22 cellular contexts compared by ENCODE assay signal in the genomic region with DNA sequence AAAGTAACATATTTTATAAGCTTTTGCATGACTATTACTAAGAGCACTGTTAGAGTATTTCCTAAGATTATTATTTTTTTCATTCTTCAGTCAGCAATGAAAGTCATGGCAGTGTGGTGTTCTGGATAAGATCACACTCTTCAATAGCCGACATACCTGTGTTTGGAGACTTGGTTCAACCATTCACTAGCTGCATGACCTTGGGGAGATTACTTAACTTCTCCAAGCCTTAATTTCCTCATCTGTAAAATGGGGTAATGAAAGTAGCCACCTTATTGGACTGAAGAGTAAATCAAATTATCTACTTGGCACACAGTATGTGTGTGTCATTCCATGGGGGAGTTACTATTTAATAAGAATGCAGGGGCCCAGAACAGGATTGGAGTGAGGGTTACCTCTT. TPM values are rescaled to one million over a fixed set of nuclear protein-coding genes. Genes with fewer than 3 reads are reported as not detected.
DNase-seq lines count a peak whose midpoint lies in the region; ATAC-seq and TF ChIP-seq lines count a peak whose summit lies in the region.
"Had no signal": no experiment of that assay in that cellular context is flagged by ENCODE, and none has a peak within 500 bp of the region (broad histone marks: within the 10 kb centered on the region; RNA-seq: fewer than 3 reads in every experiment).

No MANE protein-coding gene starts in this region.

- H3K9me3 ChIP-seq in heart right ventricle, result no peaks in the 10 kb centered on the region
- no peaks in the 10 kb centered on the region for H3K9me3 ChIP-seq in gastroesophageal sphincter
- H3K9me3 ChIP-seq in thoracic aorta, result no peaks in the 10 kb centered on the region
- H3K9me3 ChIP-seq: SJSA1 had no signal

- ATAC-seq in heart right ventricle, result no peak
- ATAC-seq in SK-N-SH treated with all-trans-retinoic acid at 6 μM for 48 hours, result no peak
- ATAC-seq in gastroesophageal sphincter, result no peak
- ATAC-seq in thoracic aorta (ENCODE audit: insufficient number of reproducible peaks, low FRiP score, low read depth), result no peak
- no peak for ATAC-seq in left colon
- ATAC-seq: HCT116 had no signal

- H3K4me3 ChIP-seq in heart right ventricle (no peak overlapping the region), gastroesophageal sphincter (no peak overlapping the region), thoracic aorta (peak overlapping the region; percentile 36)
- H3K4me3 ChIP-seq: SJSA1 had no signal

- WGBS in heart right ventricle, 2 donors, result 57 to 66% methylated on average over 1 of the region's 1 CpG
- 25 to 30% methylated on average over 1 of the region's 1 CpG for WGBS in gastroesophageal sphincter (ENCODE audit: low coverage in 1 of 2), 2 donors

- intact Hi-C loops in heart right ventricle (cut with DNase I) (no loop called here), cardiac septum (cut with DNase I) (no loop called here), left colon (cut with DNase I, micrococcal nuclease) (no loop called here)

- TF ChIP-seq POLR2A in gastroesophageal sphincter (IDR thresholded peaks at IDR 0.05), result no peak

- no peaks in the 10 kb centered on the region for H3K36me3 ChIP-seq in heart right ventricle
- H3K36me3 ChIP-seq in gastroesophageal sphincter, result no peaks in the 10 kb centered on the region
- H3K36me3 ChIP-seq in thoracic aorta, result no peaks in the 10 kb centered on the region
- H3K36me3 ChIP-seq: SJSA1 had no signal

- TF ChIP-seq CTCF in heart right ventricle (IDR thresholded peaks at IDR 0.05), result no peak
- TF ChIP-seq CTCF in gastroesophageal sphincter (IDR thresholded peaks at IDR 0.05), result no peak
- TF ChIP-seq CTCF in thoracic aorta (IDR thresholded peaks at IDR 0.05), result no peak

- no peak for TF ChIP-seq EP300 in gastroesophageal sphincter (IDR thresholded peaks at IDR 0.05)

- H3K27me3 ChIP-seq in heart right ventricle, result no peaks in the 10 kb centered on the region
- no peaks in the 10 kb centered on the region for H3K27me3 ChIP-seq in gastroesophageal sphincter
- H3K27me3 ChIP-seq in thoracic aorta (replicated peaks; ENCODE audit: insufficient read depth), result no peaks in the 10 kb centered on the region

- H3K4me1 ChIP-seq in heart right ventricle (peaks cover 3 to 56% (median 27%) of the 10 kb centered on the region in 9 donors), gastroesophageal sphincter (peaks cover 5 to 23% (median 17%) of the 10 kb centered on the region in 3 donors), thoracic aorta (ENCODE audit: control insufficient read depth in 1 of 2, low read depth in 2 of 2) (peaks cover 11 to 51% of the 10 kb centered on the region in 2 donors)
- H3K4me1 ChIP-seq: SJSA1 had no signal

- H3K27ac ChIP-seq in heart right ventricle (peak overlapping the region; percentile 5 to 77 (median 60)), gastroesophageal sphincter (peak overlapping the region in 3 of 4 donors; percentile 11 to 68 (median 38)), thoracic aorta (peak overlapping the region; percentile 70 to 78)
- H3K27ac ChIP-seq: SJSA1 had no signal

- DNase-seq in heart right ventricle, result no peak
- no peak for DNase-seq in cardiac septum (ENCODE audit: low spot score)
- no peak for DNase-seq in thoracic aorta (ENCODE audit: low spot score)
- no peak for DNase-seq in C1 segment of cervical spinal cord (lab: John Stamatoyannopoulos, UW)
- no peak for DNase-seq in T1000 (lab: John Stamatoyannopoulos, UW)
- no peak for DNase-seq in left colon
- DNase-seq: CD4-positive, CD25-positive, alpha-beta regulatory T cell; DMS153; DND-41; NCI-H1105; NCI-H146; NCI-H1930; NCI-H2107; NCI-H524; NCI-H748 treated with DMSO at 0.1 percent for 48 hours had no signal

TF ChIP-seq in SK-N-SH treated with all-trans-retinoic acid at 6 μM for 48 hours, 23 proteins besides CTCF, POLR2A, EP300 and RAD21:
- TF ChIP-seq ZNF70 (CRISPR knock-in tag; IDR thresholded peaks at IDR 0.05) (no peak), ESRRG (CRISPR knock-in tag; IDR thresholded peaks at IDR 0.05) (0 out of 2 replicates have a peak, but pooled peaks have one; percentile 17)

RNA-seq across cellular contexts. Expression of a gene that starts 24.5 kb away (rescaled TPM):
- total RNA-seq in heart right ventricle, result 100 to 1,000 TPM in 3 of 10 donors, 10 to 100 TPM in 7; 49.9 to 143 (median 69.6) TPM
- 10 to 100 TPM; 57.8 to 74.5 TPM for polyA plus RNA-seq in heart right ventricle
- 42.2 TPM for total RNA-seq in cardiac septum
- 10 to 100 TPM; 13.5 to 88.1 (median 44.2) TPM for total RNA-seq in gastroesophageal sphincter
- total RNA-seq in thoracic aorta, result 100 to 1,000 TPM; 122 to 157 TPM
- total RNA-seq in left colon, result 1 to 10 TPM; 2.6 to 2.9 TPM
- total RNA-seq: CD4-positive, CD25-positive, alpha-beta regulatory T cell had no signal
- polyA plus RNA-seq: CD4-positive, CD25-positive, alpha-beta regulatory T cell; IgD-negative memory B cell had no signal

RNA-seq across cellular contexts. Expression of a gene that starts 50.0 kb away (rescaled TPM):
- total RNA-seq in heart right ventricle (10 to 100 TPM in 9 of 10 donors, 1 to 10 TPM in 1; 9.7 to 18.4 (median 15.4) TPM), cardiac septum (10.7 TPM), gastroesophageal sphincter (not detected), thoracic aorta (under 1 TPM in 1 of 2 donors, not detected in 1; 0.21 TPM), left colon (not detected)
- 1 to 10 TPM; 3.9 to 5.1 TPM for polyA plus RNA-seq in heart right ventricle
- total RNA-seq: A172; CD4-positive, CD25-positive, alpha-beta regulatory T cell; SJSA1 had no signal
- polyA plus RNA-seq: BJ; CD4-positive, CD25-positive, alpha-beta regulatory T cell; IgD-negative memory B cell had no signal
